Comparison of ENCODE assay signal across 8 cellular contexts in the genomic region with DNA sequence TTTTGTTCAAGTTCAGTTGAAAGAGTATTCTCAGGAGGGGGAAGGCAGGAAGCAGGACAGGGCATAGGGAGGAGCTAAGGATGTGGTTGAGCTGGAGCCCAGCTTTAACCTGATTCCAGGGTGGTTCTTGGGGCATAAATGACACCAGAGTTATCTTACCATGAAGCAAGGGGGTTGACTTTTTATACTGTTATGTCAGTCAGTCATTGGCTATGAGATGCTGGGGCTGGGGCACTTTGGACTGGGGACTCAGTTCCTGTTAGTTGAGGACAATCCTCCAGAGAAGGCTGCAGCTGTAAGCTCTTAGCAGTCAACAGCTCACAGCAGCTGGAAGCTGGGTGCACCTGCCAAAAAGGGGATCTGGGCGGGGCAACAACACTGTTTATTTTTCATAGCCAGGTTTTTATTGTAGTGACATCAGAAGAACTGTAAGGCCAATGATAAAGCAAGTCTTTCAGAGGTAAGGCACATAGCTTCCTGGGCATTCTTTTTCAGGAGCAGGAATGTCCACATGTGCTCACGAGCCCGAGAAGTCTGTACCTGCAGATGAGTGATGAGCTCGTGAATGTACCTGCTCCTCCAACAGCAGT.
DNase-seq lines count a peak whose midpoint lies in the region; ATAC-seq and TF ChIP-seq lines count a peak whose summit lies in the region.

No MANE protein-coding gene starts in this region.

- H3K27me3 Mint-ChIP-seq in chondrocyte (ENCODE audit: low read depth) = no peaks in the 10 kb centered on the region

- no peak overlapping the region for H3K4me3 Mint-ChIP-seq in chondrocyte (ENCODE audit: unreplicated experiment)

- DNase-seq in NCI-H2029 (lab: John Stamatoyannopoulos, UW) = peak; percentile 47
- DNase-seq in germinal center (ENCODE audit: low spot score) = peak; percentile 69
- no peak for DNase-seq in stimulated activated CD4-positive, alpha-beta T cell treated with anti-CD3 and anti-CD28 coated beads, Interleukin-4, amount 100 ng/mL, for 4 hours
- no peak for DNase-seq in chondrocyte (ENCODE audit: low spot score)
- DNase-seq in amniotic stem cell (lab: John Stamatoyannopoulos, UW) = no peak
- DNase-seq in Ammon's horn (ENCODE audit: low spot score) = no peak

- peaks cover 5% of the 10 kb centered on the region for H3K4me1 Mint-ChIP-seq in chondrocyte (ENCODE audit: low read depth)

- no peak for TF ChIP-seq CTCF in chondrocyte (IDR thresholded peaks at IDR 0.05)

- H3K36me3 Mint-ChIP-seq in chondrocyte (ENCODE audit: low read depth) = no peaks in the 10 kb centered on the region

- no peak overlapping the region for H3K27ac Mint-ChIP-seq in chondrocyte (ENCODE audit: unreplicated experiment)

- ATAC-seq in GM18861 (IDR thresholded peaks at IDR 0.05; ENCODE audit: unreplicated experiment) = peak; percentile 42
- ATAC-seq in HG02852 (IDR thresholded peaks at IDR 0.05; ENCODE audit: unreplicated experiment) = peak; percentile 46

- H3K9me3 Mint-ChIP-seq in chondrocyte (ENCODE audit: low read depth) = peaks cover 20% of the 10 kb centered on the region

Comparison
In these comparisons a context has a peak if more than half of its experiments do, and no peak if none do; other contexts are left out.
1. DNase-seq: peak in NCI-H2029 (single experiment) and germinal center (single experiment); none in stimulated activated CD4-positive, alpha-beta T cell treated with anti-CD3 and anti-CD28 coated beads, Interleukin-4, amount 100 ng/mL, for 4 hours (0 of 2), chondrocyte (single experiment), amniotic stem cell (single experiment) and Ammon's horn (single experiment).